In the genomic region with DNA sequence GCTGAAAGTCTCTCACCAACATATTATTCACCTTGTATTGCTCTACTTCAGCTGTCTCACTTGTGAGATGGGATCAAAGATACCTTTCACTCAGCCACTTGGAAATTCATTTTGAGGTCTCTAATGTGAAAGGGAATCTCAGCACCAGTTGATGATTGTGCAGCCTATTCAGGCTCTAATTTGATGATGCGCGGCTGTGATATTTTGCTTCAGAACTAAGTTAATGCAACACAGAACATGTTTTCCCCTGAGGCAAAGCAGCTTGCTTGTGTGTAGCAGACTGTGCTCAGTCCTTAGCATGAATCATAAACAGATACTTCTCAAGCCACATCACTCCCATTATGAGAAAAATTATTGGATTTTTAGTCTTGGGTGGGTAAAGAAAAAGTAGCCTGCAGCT, we compare ENCODE assay signal across 24 cellular contexts.
"Had no signal": no experiment of that assay in that cellular context is flagged by ENCODE, and none has a peak within 500 bp of the region (broad histone marks: within the 10 kb centered on the region; RNA-seq: fewer than 3 reads in every experiment).

No MANE protein-coding gene starts in this region.

- H3K36me3 Mint-ChIP-seq: activated naive CD4-positive, alpha-beta T cell treated with anti-CD3 and anti-CD28 coated beads, Interleukin-2, amount 50 U/mL, for 72 hours; stimulated activated memory B cell treated with anti-CD40 and anti-IgM and Interleukin-4, amounts not matched to agents 10 μg/mL and 1 μg/mL and 100 μg/mL, for 72 hours had no signal

- H3K27ac ChIP-seq: adrenal gland, ascending aorta, brain microvascular endothelial cell, colonic mucosa, dorsolateral prefrontal cortex, foreskin keratinocyte, sigmoid colon, stomach, transverse colon had no signal

- H3K9me3 Mint-ChIP-seq: activated naive CD4-positive, alpha-beta T cell treated with anti-CD3 and anti-CD28 coated beads, Interleukin-2, amount 50 U/mL, for 72 hours; effector memory CD8-positive, alpha-beta T cell; stimulated activated memory B cell treated with anti-CD40 and anti-IgM and Interleukin-4, amounts not matched to agents 10 μg/mL and 1 μg/mL and 100 μg/mL, for 72 hours had no signal

- H3K9me3 ChIP-seq: adrenal gland, ascending aorta, colonic mucosa, sigmoid colon, stomach, transverse colon had no signal

- DNase-seq: activated CD4-positive, alpha-beta T cell treated with anti-CD3 and anti-CD28 coated beads for 1 hour; activated CD4-positive, alpha-beta T cell treated with anti-CD3 and anti-CD28 coated beads, Interleukin-2, amount 50 U/mL, for 1 hour; activated gamma-delta T cell treated with Interleukin-2 at 50 U/mL for 16 hours; activated T-cell treated with anti-CD3 and anti-CD28 coated beads, Interleukin-2, amount 50 U/mL, for 1 hour; brain microvascular endothelial cell; colonic mucosa; dorsolateral prefrontal cortex; effector memory CD8-positive, alpha-beta T cell; glutamatergic neuron; hippocampal formation; kidney glomerular epithelial cell; mesenchymal stem cell; nucleus accumbens; sigmoid colon; stimulated activated CD4-positive, alpha-beta T cell treated with anti-CD3 and anti-CD28 coated beads, Interleukin-15, amount 100 ng/mL, for 24 hours; stomach; T-helper 1 cell; transverse colon had no signal

- H3K27me3 Mint-ChIP-seq: effector memory CD8-positive, alpha-beta T cell; stimulated activated memory B cell treated with anti-CD40 and anti-IgM and Interleukin-4, amounts not matched to agents 10 μg/mL and 1 μg/mL and 100 μg/mL, for 72 hours had no signal

- H3K4me3 Mint-ChIP-seq: effector memory CD8-positive, alpha-beta T cell; stimulated activated memory B cell treated with anti-CD40 and anti-IgM and Interleukin-4, amounts not matched to agents 10 μg/mL and 1 μg/mL and 100 μg/mL, for 72 hours had no signal

- H3K4me3 ChIP-seq: adrenal gland, ascending aorta, colonic mucosa, dorsolateral prefrontal cortex, sigmoid colon, smooth muscle cell, stomach, transverse colon had no signal

- H3K27me3 ChIP-seq: adrenal gland, ascending aorta, brain microvascular endothelial cell, colonic mucosa, dorsolateral prefrontal cortex, foreskin keratinocyte, sigmoid colon, stomach, transverse colon had no signal

- H3K4me1 Mint-ChIP-seq: stimulated activated memory B cell treated with anti-CD40 and anti-IgM and Interleukin-4, amounts not matched to agents 10 μg/mL and 1 μg/mL and 100 μg/mL, for 72 hours had no signal

- H3K36me3 ChIP-seq: adrenal gland, ascending aorta, brain microvascular endothelial cell, colonic mucosa, sigmoid colon, stomach, transverse colon had no signal

- H3K4me2 ChIP-seq: smooth muscle cell had no signal

- H3K27ac Mint-ChIP-seq: activated naive CD4-positive, alpha-beta T cell treated with anti-CD3 and anti-CD28 coated beads, Interleukin-2, amount 50 U/mL, for 72 hours; effector memory CD8-positive, alpha-beta T cell; stimulated activated memory B cell treated with anti-CD40 and anti-IgM and Interleukin-4, amounts not matched to agents 10 μg/mL and 1 μg/mL and 100 μg/mL, for 72 hours had no signal

- H3K4me1 ChIP-seq: adrenal gland, colonic mucosa, foreskin keratinocyte, sigmoid colon, stomach, transverse colon had no signal

- ATAC-seq: activated naive CD4-positive, alpha-beta T cell treated with anti-CD3 and anti-CD28 coated beads, Interleukin-2, amount 50 U/mL, for 72 hours; effector memory CD8-positive, alpha-beta T cell; foreskin keratinocyte; stimulated activated memory B cell treated with anti-CD40 and anti-IgM and Interleukin-4, amounts not matched to agents 10 μg/mL and 1 μg/mL and 100 μg/mL, for 72 hours had no signal
